Comparison of ENCODE assay signal across 1 cellular context in the genomic region with DNA sequence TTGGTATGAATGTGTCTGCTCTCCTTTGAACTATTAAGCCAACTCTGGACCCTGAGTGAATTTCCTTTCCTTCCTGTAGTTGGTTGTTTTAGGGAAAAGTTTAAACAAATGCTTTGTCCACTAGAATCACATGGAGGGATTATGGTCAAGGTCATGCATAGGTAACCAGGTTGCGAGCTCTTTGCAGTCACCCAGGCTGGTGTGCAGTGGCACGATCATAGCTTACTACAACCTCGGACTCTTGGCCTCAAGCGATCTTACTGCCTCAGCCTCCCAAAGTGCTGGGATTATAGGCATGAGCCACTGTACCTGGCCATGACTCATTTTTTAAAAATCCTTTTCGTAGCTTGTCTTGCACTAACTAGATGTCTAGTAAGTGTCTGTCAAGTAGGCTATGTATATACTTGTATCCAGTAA.
TF ChIP-seq lines count a peak whose summit lies in the region.

No MANE protein-coding gene starts in this region.

TF ChIP-seq in HepG2, 621 proteins besides CTCF, POLR2A, EP300 and RAD21 (continued from another document and continues in another):
- TF ChIP-seq ZXDC (CRISPR knock-in tag; IDR thresholded peaks at IDR 0.05) (no peak), NFAT5 (CRISPR knock-in tag; IDR thresholded peaks at IDR 0.05) (no peak), BRD4 (CRISPR knock-in tag; IDR thresholded peaks at IDR 0.05) (no peak), ETS1 (CRISPR knock-in tag; IDR thresholded peaks at IDR 0.05) (no peak), BHLHE40 (IDR thresholded peaks at IDR 0.05; ENCODE audit: low read length) (no peak), ATF7-NPFF (CRISPR knock-in tag; IDR thresholded peaks at IDR 0.05; ENCODE audit: low read depth) (no peak), MAX (IDR thresholded peaks at IDR 0.05) (peak; percentile 73), TOPORS (CRISPR knock-in tag; IDR thresholded peaks at IDR 0.05) (no peak), CHD2 (IDR thresholded peaks at IDR 0.05; ENCODE audit: low read depth, low read length) (no peak), NCOA5 (CRISPR knock-in tag; IDR thresholded peaks at IDR 0.05) (no peak), ZNF747 (CRISPR knock-in tag; IDR thresholded peaks at IDR 0.05; ENCODE audit: borderline replicate concordance) (peak; percentile 71), ZNF12 (CRISPR knock-in tag; IDR thresholded peaks at IDR 0.05) (peak; percentile 40; the same call in 1 of the 2 replicates), HNF1A (IDR thresholded peaks at IDR 0.05; ENCODE audit: low read depth) (peak; percentile 56; the same call in 1 of the 2 replicates), HNF1A (CRISPR knock-in tag; IDR thresholded peaks at IDR 0.05; ENCODE audit: borderline replicate concordance) (peak; percentile 75; the same call in 1 of the 2 replicates), ZFP36L1 (CRISPR knock-in tag; IDR thresholded peaks at IDR 0.05) (no peak; the same call in 1 of the 2 replicates), MEIS1 (CRISPR knock-in tag; IDR thresholded peaks at IDR 0.05; ENCODE audit: borderline replicate concordance) (no peak), HMG20B (CRISPR knock-in tag; conservative IDR thresholded peaks at IDR 0.05) (no peak)
- TF ChIP-seq, protein P1, sequence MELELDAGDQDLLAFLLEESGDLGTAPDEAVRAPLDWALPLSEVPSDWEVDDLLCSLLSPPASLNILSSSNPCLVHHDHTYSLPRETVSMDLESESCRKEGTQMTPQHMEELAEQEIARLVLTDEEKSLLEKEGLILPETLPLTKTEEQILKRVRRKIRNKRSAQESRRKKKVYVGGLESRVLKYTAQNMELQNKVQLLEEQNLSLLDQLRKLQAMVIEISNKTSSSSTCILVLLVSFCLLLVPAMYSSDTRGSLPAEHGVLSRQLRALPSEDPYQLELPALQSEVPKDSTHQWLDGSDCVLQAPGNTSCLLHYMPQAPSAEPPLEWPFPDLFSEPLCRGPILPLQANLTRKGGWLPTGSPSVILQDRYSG (CRISPR knock-in tag; IDR thresholded peaks at IDR 0.05) = no peak
- TF ChIP-seq, protein P2, sequence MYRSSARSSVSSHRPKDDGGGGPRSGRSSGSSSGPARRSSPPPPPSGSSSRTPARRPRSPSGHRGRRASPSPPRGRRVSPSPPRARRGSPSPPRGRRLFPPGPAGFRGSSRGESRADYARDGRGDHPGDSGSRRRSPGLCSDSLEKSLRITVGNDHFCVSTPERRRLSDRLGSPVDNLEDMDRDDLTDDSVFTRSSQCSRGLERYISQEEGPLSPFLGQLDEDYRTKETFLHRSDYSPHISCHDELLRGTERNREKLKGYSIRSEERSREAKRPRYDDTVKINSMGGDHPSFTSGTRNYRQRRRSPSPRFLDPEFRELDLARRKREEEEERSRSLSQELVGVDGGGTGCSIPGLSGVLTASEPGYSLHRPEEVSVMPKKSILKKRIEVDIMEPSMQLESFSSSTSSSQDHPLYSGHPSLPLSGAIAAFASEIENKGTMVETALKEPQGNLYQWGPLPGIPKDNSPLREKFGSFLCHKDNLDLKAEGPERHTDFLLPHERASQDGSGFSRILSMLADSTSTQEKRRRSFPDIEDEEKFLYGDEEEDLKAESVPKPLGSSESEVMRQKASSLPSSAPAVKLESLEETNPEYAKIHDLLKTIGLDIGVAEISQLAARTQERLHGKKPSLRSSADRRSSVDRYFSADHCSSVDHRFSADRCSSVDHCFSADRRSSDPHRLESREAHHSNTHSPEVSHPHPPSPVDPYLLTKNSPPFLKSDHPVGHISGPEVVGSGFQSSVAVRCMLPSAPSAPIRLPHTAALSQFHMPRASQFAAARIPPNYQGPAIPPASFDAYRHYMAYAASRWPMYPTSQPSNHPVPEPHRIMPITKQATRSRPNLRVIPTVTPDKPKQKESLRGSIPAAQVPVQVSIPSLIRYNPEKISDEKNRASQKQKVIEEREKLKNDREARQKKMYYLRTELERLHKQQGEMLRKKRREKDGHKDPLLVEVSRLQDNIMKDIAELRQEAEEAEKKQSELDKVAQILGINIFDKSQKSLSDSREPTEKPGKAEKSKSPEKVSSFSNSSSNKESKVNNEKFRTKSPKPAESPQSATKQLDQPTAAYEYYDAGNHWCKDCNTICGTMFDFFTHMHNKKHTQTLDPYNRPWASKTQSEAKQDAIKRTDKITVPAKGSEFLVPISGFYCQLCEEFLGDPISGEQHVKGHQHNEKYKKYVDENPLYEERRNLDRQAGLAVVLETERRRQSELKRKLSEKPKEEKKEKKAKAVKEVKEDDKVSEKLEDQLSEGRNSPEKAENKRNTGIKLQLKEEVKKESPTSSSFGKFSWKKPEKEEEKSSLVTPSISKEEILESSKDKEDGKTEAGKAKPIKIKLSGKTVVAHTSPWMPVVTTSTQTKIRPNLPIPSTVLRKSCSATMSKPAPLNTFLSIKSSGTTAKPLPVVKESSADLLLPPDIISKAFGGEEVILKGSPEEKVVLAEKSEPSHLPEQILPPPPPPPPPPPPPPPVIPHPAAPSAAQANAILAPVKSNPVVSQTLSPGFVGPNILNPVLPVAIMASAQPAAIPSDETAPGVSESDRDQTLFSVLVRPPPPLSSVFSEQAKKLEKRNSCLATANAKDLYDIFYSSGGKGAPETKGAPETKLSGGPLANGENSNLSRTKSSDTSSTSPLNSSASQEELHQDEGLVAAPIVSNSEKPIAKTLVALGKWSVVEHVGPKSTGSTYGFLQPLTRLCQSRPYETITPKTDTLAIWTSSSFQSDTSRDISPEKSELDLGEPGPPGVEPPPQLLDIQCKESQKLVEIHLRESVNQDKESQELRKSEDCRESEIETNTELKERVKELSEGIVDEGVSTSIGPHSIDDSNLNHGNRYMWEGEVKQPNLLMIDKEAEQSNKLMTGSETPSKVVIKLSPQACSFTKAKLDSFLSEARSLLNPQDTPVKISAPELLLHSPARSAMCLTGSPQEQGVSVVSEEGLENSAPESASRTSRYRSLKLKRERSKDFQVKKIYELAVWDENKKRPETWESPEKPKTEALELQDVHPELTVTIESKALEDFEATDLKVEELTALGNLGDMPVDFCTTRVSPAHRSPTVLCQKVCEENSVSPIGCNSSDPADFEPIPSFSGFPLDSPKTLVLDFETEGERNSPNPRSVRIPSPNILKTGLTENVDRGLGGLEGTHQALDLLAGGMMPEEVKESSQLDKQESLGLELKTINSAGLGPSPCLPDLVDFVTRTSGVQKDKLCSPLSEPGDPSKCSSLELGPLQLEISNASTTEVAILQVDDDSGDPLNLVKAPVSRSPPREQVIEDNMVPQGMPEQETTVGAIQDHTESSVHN (CRISPR knock-in tag; IDR thresholded peaks at IDR 0.05) = no peak
- TF ChIP-seq, protein P3, sequence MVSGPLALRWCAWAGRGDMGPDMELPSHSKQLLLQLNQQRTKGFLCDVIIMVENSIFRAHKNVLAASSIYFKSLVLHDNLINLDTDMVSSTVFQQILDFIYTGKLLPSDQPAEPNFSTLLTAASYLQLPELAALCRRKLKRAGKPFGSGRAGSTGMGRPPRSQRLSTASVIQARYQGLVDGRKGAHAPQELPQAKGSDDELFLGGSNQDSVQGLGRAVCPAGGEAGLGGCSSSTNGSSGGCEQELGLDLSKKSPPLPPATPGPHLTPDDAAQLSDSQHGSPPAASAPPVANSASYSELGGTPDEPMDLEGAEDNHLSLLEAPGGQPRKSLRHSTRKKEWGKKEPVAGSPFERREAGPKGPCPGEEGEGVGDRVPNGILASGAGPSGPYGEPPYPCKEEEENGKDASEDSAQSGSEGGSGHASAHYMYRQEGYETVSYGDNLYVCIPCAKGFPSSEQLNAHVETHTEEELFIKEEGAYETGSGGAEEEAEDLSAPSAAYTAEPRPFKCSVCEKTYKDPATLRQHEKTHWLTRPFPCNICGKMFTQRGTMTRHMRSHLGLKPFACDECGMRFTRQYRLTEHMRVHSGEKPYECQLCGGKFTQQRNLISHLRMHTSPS (CRISPR knock-in tag; IDR thresholded peaks at IDR 0.05; ENCODE audit: low read depth) = peak; percentile 55; the same call in 1 of the 2 replicates
- TF ChIP-seq, protein P4, sequence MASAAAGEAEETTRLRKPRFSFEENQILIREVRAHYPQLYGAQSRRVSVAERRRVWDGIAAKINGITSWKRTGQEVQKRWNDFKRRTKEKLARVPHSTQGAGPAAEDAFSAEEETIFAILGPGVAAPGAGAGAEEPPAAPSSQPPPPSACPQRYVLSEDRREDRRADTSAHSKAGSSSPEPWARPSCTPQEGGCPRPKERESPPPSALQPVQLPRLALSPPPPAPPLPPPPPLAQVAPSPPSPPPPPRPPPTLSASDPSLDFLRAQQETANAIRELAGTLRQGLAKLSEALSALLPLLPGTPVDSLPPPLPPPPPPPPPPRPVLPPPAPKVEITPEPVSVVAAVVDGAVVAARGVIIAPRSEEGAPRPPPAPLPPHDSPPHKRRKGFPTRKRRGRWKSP (CRISPR knock-in tag; IDR thresholded peaks at IDR 0.05) = peak; percentile 63; the same call in 1 of the 2 replicates
